Comparison of ENCODE assay signal across 9 cellular contexts in genomic region chr21:16082038-16082816, GRCh38.
DNase-seq lines count a peak whose midpoint lies in the region; ATAC-seq and TF ChIP-seq lines count a peak whose summit lies in the region.
"Had no signal": no experiment of that assay in that cellular context is flagged by ENCODE, and none has a peak within 500 bp of the region (broad histone marks: within the 10 kb centered on the region; RNA-seq: fewer than 3 reads in every experiment).

No MANE protein-coding gene starts in this region.

- CTCF ChIA-PET in PC-3 (lab: Charles Lee) = interaction anchor here (0.6 to 0.7 kb wide), 3 partner anchors 113 to 248 kb away, joined by 3 read pairs; no protein-coding TSS in a partner anchor

- H3K9ac ChIP-seq in PC-3 (ENCODE audit: low read length) = no peak overlapping the region

- peaks cover 3% of the 10 kb centered on the region; the same call in 1 of the 2 replicates for H4K20me1 ChIP-seq in PC-3 (ENCODE audit: low read length)

- BruUV-seq in PC-3 (replicated peaks; lab: Mats Ljungman, UMichigan) = no TSS peak

- ATAC-seq in Right ventricle myocardium superior (ENCODE audit: poor library complexity) (peak; percentile 40), left cardiac atrium (no peak), PC-3 (no peak), GM18861 (IDR thresholded peaks at IDR 0.05; ENCODE audit: unreplicated experiment) (no peak)

- DNase-seq in Right ventricle myocardium superior (no peak), left cardiac atrium (no peak), PC-3 (peak; percentile 60), fibroblast of the conjunctiva (ENCODE audit: low read depth) (peak; percentile 13), spleen (no peak), posterior cingulate gyrus (no peak), cerebellum (ENCODE audit: low spot score) (no peak)
- DNase-seq: activated B cell treated with CpG ODN at 0.5 μM for 24 hours had no signal

- no peaks in the 10 kb centered on the region for H3K9me2 ChIP-seq in PC-3 (replicated peaks; ENCODE audit: low read length)

- H3F3A ChIP-seq in PC-3 (ENCODE audit: low read length, unreplicated experiment) = peaks cover 5% of the 10 kb centered on the region

- POLR2A ChIA-PET in PC-3 (lab: Charles Lee; ENCODE audit: unreplicated experiment) = interaction anchor here (0.6 kb wide), 1 partner anchor 200 kb away, joined by 5 read pairs; no protein-coding TSS in a partner anchor

- H3K36me3 ChIP-seq in PC-3 (ENCODE audit: low read depth, low read length) (no peaks in the 10 kb centered on the region), spleen (no peaks in the 10 kb centered on the region)

- peak; percentile 66 for TF ChIP-seq CTCF in PC-3 (conservative IDR thresholded peaks at IDR 0.05; ENCODE audit: low read depth, low read length)
- TF ChIP-seq CTCF in spleen (IDR thresholded peaks at IDR 0.05 in 8 of 11, conservative IDR thresholded peaks at IDR 0.05 in 3 of 11) = peak in 6 of 11 experiments; percentile 19 to 51 (median 32)

- H3K27me3 ChIP-seq in PC-3 (ENCODE audit: low read length) (peaks cover 5% of the 10 kb centered on the region; the same call in 1 of the 2 replicates), spleen (replicated peaks in 1 of 7) (no peaks in the 10 kb centered on the region)

- H3K4me3 ChIP-seq in PC-3 (ENCODE audit: low read length) (peak overlapping the region; percentile 7; the same call in 1 of the 2 replicates), spleen (no peak overlapping the region)

- H3K4me1 ChIP-seq in PC-3 (ENCODE audit: insufficient read depth, low read length) (peaks cover 63% of the 10 kb centered on the region), spleen (no peaks in the 10 kb centered on the region)

- WGBS in spleen, 5 donors = 42 to 50% (median 48%) methylated on average over 6 of the region's 6 CpGs

- H3K4me2 ChIP-seq in PC-3 (ENCODE audit: low read length) = peak overlapping the region; percentile 30

- H3K9me3 ChIP-seq in PC-3 (ENCODE audit: low read length) = no peaks in the 10 kb centered on the region
- no peaks in the 10 kb centered on the region for H3K9me3 ChIP-seq in spleen

- H3K27ac ChIP-seq in PC-3 (ENCODE audit: low read length) = no peak overlapping the region
- H3K27ac ChIP-seq in spleen = no peak overlapping the region

- intact Hi-C loops in Right ventricle myocardium superior (cut with DNase I) (loop anchor here (5.0 kb wide), 1 partner anchor 250 kb away; no protein-coding TSS in a partner anchor), left cardiac atrium (cut with DNase I) (loop anchor here (2.0 to 10.0 kb wide), 4 partner anchors 113 to 1183 kb away; no protein-coding TSS in a partner anchor), PC-3 (cut with micrococcal nuclease) (loop anchor here (1.0 to 2.0 kb wide), 2 partner anchors 79 to 248 kb away; no protein-coding TSS in a partner anchor), spleen (cut with DNase I; ENCODE audit: low total_unique reads) (no loop called here), posterior cingulate gyrus (cut with DNase I) (loop anchor here (2.0 to 10.0 kb wide), 4 partner anchors 115 to 503 kb away; no protein-coding TSS in a partner anchor)

- no peaks in the 10 kb centered on the region for H3K79me2 ChIP-seq in PC-3 (ENCODE audit: low read length)

- TF ChIP-seq POLR2A in spleen (IDR thresholded peaks at IDR 0.05) = no peak

- no peak overlapping the region for H2AFZ ChIP-seq in PC-3 (ENCODE audit: low read length)

Comparison
In these comparisons a context has a peak if more than half of its experiments do, and no peak if none do; other contexts are left out.
1. DNase-seq: peak in PC-3 (single experiment) and fibroblast of the conjunctiva (single experiment); none in Right ventricle myocardium superior (single experiment), left cardiac atrium (single experiment), spleen (single experiment), posterior cingulate gyrus (0 of 10) and cerebellum (single experiment).